10 cellular contexts compared by ENCODE assay signal in the genomic region with DNA sequence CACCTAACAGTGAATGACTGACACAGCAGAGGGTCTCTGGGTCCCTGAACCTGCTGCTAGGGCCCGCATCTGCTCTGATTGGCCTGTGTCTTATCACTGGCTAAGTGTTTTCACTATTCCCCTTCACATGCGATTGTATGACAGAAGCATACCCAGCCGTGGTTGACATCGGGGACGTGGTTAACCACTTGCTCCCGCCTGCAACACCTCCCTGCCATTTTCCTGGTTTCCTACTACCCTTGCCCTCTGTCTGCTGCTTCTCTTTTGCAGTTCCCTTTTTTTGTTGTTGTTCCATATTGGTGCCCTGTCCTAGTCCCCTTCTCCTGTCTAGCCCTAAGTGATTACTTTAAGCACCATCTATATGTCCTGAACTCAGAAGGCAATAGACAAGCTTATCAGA.
"Had no signal": no experiment of that assay in that cellular context is flagged by ENCODE, and none has a peak within 500 bp of the region (broad histone marks: within the 10 kb centered on the region; RNA-seq: fewer than 3 reads in every experiment).

No MANE protein-coding gene starts in this region.

- DNase-seq: activated CD4-positive, alpha-beta T cell treated with anti-CD3 and anti-CD28 coated beads for 1 hour; activated gamma-delta T cell; activated T-cell treated with anti-CD3 and anti-CD28 coated beads, Interleukin-2, amount 50 U/mL, for 4 hours; aorta; endodermal cell; erythroblast; ovary; stimulated activated CD4-positive, alpha-beta T cell treated with anti-CD3 and anti-CD28 coated beads, Interleukin-4, amount 100 ng/mL, for 1 hour; transverse colon had no signal

- H3K36me3 ChIP-seq: breast epithelium, ovary, transverse colon had no signal

- H3K9me3 ChIP-seq: breast epithelium, ovary, transverse colon had no signal

- ATAC-seq: activated T-cell treated with anti-CD3 and anti-CD28 coated beads, Interleukin-2, amount 50 U/mL, for 4 hours had no signal

- H3K4me1 ChIP-seq: breast epithelium, transverse colon had no signal

- H3K27ac ChIP-seq: breast epithelium, ovary, transverse colon had no signal

- H3K27me3 ChIP-seq: breast epithelium, ovary had no signal

- H3K4me3 ChIP-seq: breast epithelium, ovary, transverse colon had no signal
